In the genomic region with DNA sequence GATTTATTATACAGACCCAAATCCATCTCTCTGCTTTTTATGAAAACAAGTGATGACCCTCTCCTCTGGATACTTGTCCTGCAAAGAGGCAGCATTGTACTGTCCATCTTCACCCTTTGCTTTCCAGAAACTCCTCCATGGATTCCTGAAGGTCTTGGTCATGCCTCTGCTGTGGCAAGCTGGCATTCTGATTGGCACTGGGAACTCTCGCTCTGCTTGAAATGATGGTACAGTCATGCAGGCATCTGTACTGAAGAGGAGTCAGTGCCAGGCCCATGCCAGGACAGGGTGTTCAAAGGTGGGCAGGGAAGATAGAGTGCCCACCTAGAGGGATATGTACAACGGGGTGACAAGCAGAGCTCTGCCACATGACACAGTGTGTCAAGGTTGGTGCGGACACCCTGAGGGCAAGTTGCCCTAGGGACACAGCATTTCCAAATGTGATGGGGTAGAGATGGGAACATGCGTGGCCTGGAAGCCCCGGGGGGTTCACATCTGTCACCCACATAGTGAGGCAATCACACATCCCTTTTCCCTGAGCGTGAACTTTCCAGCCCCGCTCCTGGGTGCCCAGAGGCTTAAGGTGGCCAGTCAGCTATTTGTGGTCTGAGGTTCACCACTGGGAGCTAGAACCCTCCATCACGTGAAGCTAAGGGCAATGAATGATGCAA, we compare ENCODE assay signal across 17 cellular contexts.
"Had no signal": no experiment of that assay in that cellular context is flagged by ENCODE, and none has a peak within 500 bp of the region (broad histone marks: within the 10 kb centered on the region; RNA-seq: fewer than 3 reads in every experiment).

No MANE protein-coding gene starts in this region.

- H3K9me3 Mint-ChIP-seq: natural killer cell, neural crest cell had no signal

- H3K4me3 ChIP-seq: ovary, right lobe of liver, spleen, uterus had no signal

- H3K27ac ChIP-seq: ovary, right lobe of liver, spleen, uterus had no signal

- H3K4me3 Mint-ChIP-seq: natural killer cell, neural crest cell had no signal

- H3K27ac Mint-ChIP-seq: natural killer cell, progenitor cell of endocrine pancreas had no signal

- H3K4me1 ChIP-seq: right lobe of liver, spleen, uterus had no signal

- DNase-seq: dermis blood vessel endothelial cell; effector CD4-positive, alpha-beta T cell; foreskin melanocyte; hippocampal formation; kidney glomerular epithelial cell; mammary epithelial cell; natural killer cell; ovary; right lobe of liver; spleen; stimulated activated CD4-positive, alpha-beta T cell treated with anti-CD3 and anti-CD28 coated beads, Interleukin-2, amount 100 ng/mL, for 24 hours; stimulated activated CD4-positive, alpha-beta T cell treated with anti-CD3 and anti-CD28 coated beads, Interleukin-4, amount 100 ng/mL, for 4 hours; stimulated activated naive CD4-positive, alpha-beta T cell treated with Interleukin-2 at 50 U/mL for 16 hours; trophoblast cell; uterus had no signal

- H3K9me3 ChIP-seq: ovary, right lobe of liver, spleen, uterus had no signal

- H3K27me3 ChIP-seq: ovary, right lobe of liver, uterus had no signal

- ATAC-seq: natural killer cell had no signal

- H3K36me3 ChIP-seq: ovary, right lobe of liver, spleen, uterus had no signal

- H3K4me1 Mint-ChIP-seq: natural killer cell, neural crest cell had no signal

- H3K36me3 Mint-ChIP-seq: natural killer cell had no signal
